ENCODE assay signal across 1 cellular context in genomic region chr2:46349115-46349547, GRCh38.
A peak's percentile ranks its signal among the peaks of the same experiment; 100 is the strongest.
TF ChIP-seq lines count a peak whose summit lies in the region.

No MANE protein-coding gene starts in this region.

TF ChIP-seq in HepG2, 621 proteins besides CTCF, POLR2A, EP300 and RAD21 (continued from another document and continues in another):
- TF ChIP-seq DZIP1 (CRISPR knock-in tag; IDR thresholded peaks at IDR 0.05), result no peak
- peak; percentile 85 for TF ChIP-seq ZMYM4 (CRISPR knock-in tag; IDR thresholded peaks at IDR 0.05)
- no peak for TF ChIP-seq ZNF660 (CRISPR knock-in tag; IDR thresholded peaks at IDR 0.05; ENCODE audit: borderline replicate concordance, low read depth)
- no peak for TF ChIP-seq CERS6 (CRISPR knock-in tag; IDR thresholded peaks at IDR 0.05)
- no peak for TF ChIP-seq ATF1 (CRISPR knock-in tag; IDR thresholded peaks at IDR 0.05)
- no peak for TF ChIP-seq BCLAF1 (IDR thresholded peaks at IDR 0.05)
- no peak for TF ChIP-seq ZNF790 (CRISPR knock-in tag; IDR thresholded peaks at IDR 0.05; ENCODE audit: borderline replicate concordance)
- 0 out of 2 replicates have a peak, but pooled peaks have one; percentile 21 for TF ChIP-seq ELF3 (CRISPR knock-in tag; IDR thresholded peaks at IDR 0.05)
- TF ChIP-seq KDM4B (CRISPR knock-in tag; IDR thresholded peaks at IDR 0.05), result no peak
- no peak for TF ChIP-seq ZNF549 (CRISPR knock-in tag; IDR thresholded peaks at IDR 0.05)
- peak; percentile 80; the same call in 1 of the 2 replicates for TF ChIP-seq NFKB2 (CRISPR knock-in tag; IDR thresholded peaks at IDR 0.05; ENCODE audit: borderline replicate concordance)
- TF ChIP-seq ZFP36 (IDR thresholded peaks at IDR 0.05; ENCODE audit: borderline replicate concordance, low read depth, low read length, partially characterized antibody), result no peak
- no peak for TF ChIP-seq XRCC5 (optimal IDR thresholded peaks at IDR 0.05; ENCODE audit: low read length)
- no peak for TF ChIP-seq TCF12 (IDR thresholded peaks at IDR 0.05)
- no peak for TF ChIP-seq TCF12 (CRISPR knock-in tag; IDR thresholded peaks at IDR 0.05)
- TF ChIP-seq ARNT (IDR thresholded peaks at IDR 0.05), result no peak
- no peak for TF ChIP-seq CENPT (CRISPR knock-in tag; IDR thresholded peaks at IDR 0.05; ENCODE audit: low read depth)
- TF ChIP-seq KDM3A (CRISPR knock-in tag; IDR thresholded peaks at IDR 0.05; ENCODE audit: low read depth), result no peak
- TF ChIP-seq MTERF4 (CRISPR knock-in tag; IDR thresholded peaks at IDR 0.05), result no peak
- no peak for TF ChIP-seq TEAD3 (CRISPR knock-in tag; optimal IDR thresholded peaks at IDR 0.05; ENCODE audit: borderline replicate concordance)
- no peak; the same call in 1 of the 2 replicates for TF ChIP-seq FOXP4 (CRISPR knock-in tag; IDR thresholded peaks at IDR 0.05)
- TF ChIP-seq AHR (CRISPR knock-in tag; IDR thresholded peaks at IDR 0.05), result 0 out of 2 replicates have a peak, but pooled peaks have one; percentile 41
- no peak for TF ChIP-seq ZIK1 (CRISPR knock-in tag; IDR thresholded peaks at IDR 0.05; ENCODE audit: borderline replicate concordance, low read depth)
- no peak for TF ChIP-seq NR3C1 (CRISPR knock-in tag; IDR thresholded peaks at IDR 0.05)
- TF ChIP-seq PITX1 (CRISPR knock-in tag; IDR thresholded peaks at IDR 0.05), result no peak; the same call in 1 of the 2 replicates
- TF ChIP-seq MXD3 (CRISPR knock-in tag; IDR thresholded peaks at IDR 0.05), result peak; percentile 34; the same call in 1 of the 2 replicates
- no peak for TF ChIP-seq SYNCRIP (IDR thresholded peaks at IDR 0.05; ENCODE audit: insufficient read depth, low read depth, low read length)
- peak; percentile 65; the same call in 1 of the 2 replicates for TF ChIP-seq RXRA (CRISPR knock-in tag; IDR thresholded peaks at IDR 0.05)
- TF ChIP-seq AKAP8 (CRISPR knock-in tag; IDR thresholded peaks at IDR 0.05), result no peak
- no peak for TF ChIP-seq ZBTB8A (CRISPR knock-in tag; IDR thresholded peaks at IDR 0.05; ENCODE audit: borderline replicate concordance, low read depth)
- TF ChIP-seq ZSCAN25 (CRISPR knock-in tag; IDR thresholded peaks at IDR 0.05), result no peak
- no peak for TF ChIP-seq ZKSCAN1 (IDR thresholded peaks at IDR 0.05; ENCODE audit: low read length)
- TF ChIP-seq ZFP37 (CRISPR knock-in tag; IDR thresholded peaks at IDR 0.05; ENCODE audit: borderline replicate concordance), result no peak
- peak; percentile 63 for TF ChIP-seq PAXIP1 (CRISPR knock-in tag; conservative IDR thresholded peaks at IDR 0.05)
- TF ChIP-seq CSRNP2 (CRISPR knock-in tag; conservative IDR thresholded peaks at IDR 0.05; ENCODE audit: low read depth), result no peak
- 0 out of 2 replicates have a peak, but pooled peaks have one; percentile 35 for TF ChIP-seq IRF2 (CRISPR knock-in tag; IDR thresholded peaks at IDR 0.05)
- no peak for TF ChIP-seq ZNF446 (CRISPR knock-in tag; IDR thresholded peaks at IDR 0.05)
- peak; percentile 43; the same call in 1 of the 2 replicates for TF ChIP-seq ARNTL (CRISPR knock-in tag; IDR thresholded peaks at IDR 0.05)
- TF ChIP-seq ZNF710 (CRISPR knock-in tag; IDR thresholded peaks at IDR 0.05; ENCODE audit: borderline replicate concordance), result 0 out of 2 replicates have a peak, but pooled peaks have one; percentile 16
- no peak for TF ChIP-seq FIP1L1 (IDR thresholded peaks at IDR 0.05; ENCODE audit: borderline replicate concordance, insufficient read depth, low read depth, low read length)
- TF ChIP-seq MAFK (conservative IDR thresholded peaks at IDR 0.05 in 1 of 2, IDR thresholded peaks at IDR 0.05 in 1 of 2; ENCODE audit: low read length in 2 of 2), result no peak
- TF ChIP-seq ZFP91 (CRISPR knock-in tag; IDR thresholded peaks at IDR 0.05; ENCODE audit: borderline replicate concordance), result 0 out of 2 replicates have a peak, but pooled peaks have one; percentile 27
- TF ChIP-seq ZNF160 (CRISPR knock-in tag; IDR thresholded peaks at IDR 0.05), result no peak
- no peak for TF ChIP-seq PAWR (CRISPR knock-in tag; IDR thresholded peaks at IDR 0.05; ENCODE audit: borderline replicate concordance)
- TF ChIP-seq CEBPG (CRISPR knock-in tag; IDR thresholded peaks at IDR 0.05), result no peak
